Comparison of ENCODE assay signal across 29 cellular contexts in the genomic region with DNA sequence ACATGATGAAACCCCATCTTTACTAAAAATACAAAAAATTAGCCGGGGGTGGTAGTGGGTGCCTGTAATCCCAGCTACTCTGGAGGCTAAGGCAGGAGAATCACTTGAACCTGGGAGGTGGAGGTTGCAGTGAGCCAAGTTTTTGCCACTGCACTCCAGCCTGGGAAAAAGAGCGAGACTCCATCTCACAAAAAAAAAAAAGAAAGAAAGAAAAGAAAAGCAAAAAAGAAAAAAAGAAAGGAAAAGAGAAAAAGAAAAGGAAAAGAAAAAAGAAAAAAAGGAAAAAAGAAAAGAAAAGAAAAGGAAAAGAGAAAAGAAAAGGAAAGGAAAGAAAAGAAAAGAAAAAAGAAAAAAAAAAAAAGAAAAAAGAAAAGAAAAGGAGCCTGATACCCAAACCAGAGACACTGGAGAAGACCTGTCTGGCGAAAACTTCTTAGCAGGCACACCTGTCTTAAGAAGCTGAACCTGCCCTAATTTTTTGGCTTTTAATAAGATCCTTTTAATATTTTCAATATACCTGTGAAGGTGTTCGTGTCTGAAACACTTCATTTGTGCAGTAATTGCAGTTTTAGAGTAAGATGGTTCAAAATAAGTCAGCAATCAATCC.
"Had no signal": no experiment of that assay in that cellular context is flagged by ENCODE, and none has a peak within 500 bp of the region (broad histone marks: within the 10 kb centered on the region; RNA-seq: fewer than 3 reads in every experiment).

No MANE protein-coding gene starts in this region.

- H3K4me1 ChIP-seq: adrenal gland, body of pancreas, colonic mucosa, esophagus squamous epithelium, gastroesophageal sphincter, heart right ventricle had no signal

- H3K4me1 Mint-ChIP-seq: activated CD4-positive, alpha-beta T cell treated with anti-CD3 and anti-CD28 coated beads for 36 hours; activated CD4-positive, alpha-beta T cell treated with anti-CD3 and anti-CD28 coated beads, Interleukin-2, amount 10 ng/mL, durations not matched to agents 24 days and 14 days; activated naive CD4-positive, alpha-beta T cell treated with anti-CD3 and anti-CD28 coated beads, Interleukin-2, amount 50 U/mL, for 24 hours; activated naive CD8-positive, alpha-beta T cell treated with anti-CD3 and anti-CD28 coated beads for 36 hours; activated naive CD8-positive, alpha-beta T cell treated with anti-CD3 and anti-CD28 coated beads, Interleukin-2, amount 50 U/mL, for 24 hours; activated T-helper 17 cell treated with anti-CD3 and anti-CD28 coated beads, Interleukin-2, amount 50 U/mL, for 72 hours; T-helper 17 cell had no signal

- H3K27me3 Mint-ChIP-seq: activated CD4-positive, alpha-beta memory T cell treated with anti-CD3 and anti-CD28 coated beads for 36 hours; activated CD4-positive, alpha-beta T cell treated with anti-CD3 and anti-CD28 coated beads, Interleukin-2, amount 10 ng/mL, durations not matched to agents 24 days and 14 days; activated naive CD8-positive, alpha-beta T cell treated with anti-CD3 and anti-CD28 coated beads, Interleukin-2, amount 50 U/mL, for 24 hours; T-helper 17 cell had no signal

- H3K9me3 Mint-ChIP-seq: activated naive CD4-positive, alpha-beta T cell treated with anti-CD3 and anti-CD28 coated beads for 36 hours; activated naive CD8-positive, alpha-beta T cell treated with anti-CD3 and anti-CD28 coated beads for 36 hours had no signal

- H3K36me3 Mint-ChIP-seq: activated CD4-positive, alpha-beta memory T cell treated with anti-CD3 and anti-CD28 coated beads for 36 hours; activated naive CD4-positive, alpha-beta T cell treated with anti-CD3 and anti-CD28 coated beads, Interleukin-2, amount 50 U/mL, for 24 hours; activated naive CD8-positive, alpha-beta T cell treated with anti-CD3 and anti-CD28 coated beads for 36 hours had no signal

- H3K4me3 ChIP-seq: adrenal gland, body of pancreas, colonic mucosa, esophagus squamous epithelium, gastroesophageal sphincter, heart right ventricle had no signal

- H3K27ac Mint-ChIP-seq: activated CD4-positive, alpha-beta memory T cell treated with anti-CD3 and anti-CD28 coated beads for 36 hours; activated CD4-positive, alpha-beta T cell treated with anti-CD3 and anti-CD28 coated beads for 36 hours; activated CD4-positive, alpha-beta T cell treated with anti-CD3 and anti-CD28 coated beads, Interleukin-2, amount 10 ng/mL, durations not matched to agents 24 days and 14 days; activated naive CD4-positive, alpha-beta T cell treated with anti-CD3 and anti-CD28 coated beads for 36 hours; activated naive CD4-positive, alpha-beta T cell treated with anti-CD3 and anti-CD28 coated beads, Interleukin-2, amount 50 U/mL, for 24 hours; activated naive CD8-positive, alpha-beta T cell treated with anti-CD3 and anti-CD28 coated beads for 36 hours; activated naive CD8-positive, alpha-beta T cell treated with anti-CD3 and anti-CD28 coated beads, Interleukin-2, amount 50 U/mL, for 24 hours; activated T-helper 17 cell treated with anti-CD3 and anti-CD28 coated beads, Interleukin-2, amount 50 U/mL, for 72 hours; T-helper 17 cell; T-helper 2 cell treated with Interferon-gamma antibody and Interleukin-4, amounts not matched to agents 5 μg/mL and 100 μg/mL, for 36 hours had no signal

- DNase-seq: activated CD4-positive, alpha-beta memory T cell treated with anti-CD3 and anti-CD28 coated beads for 36 hours; activated CD4-positive, alpha-beta T cell treated with anti-CD3 and anti-CD28 coated beads for 36 hours; activated CD4-positive, CD25-positive, alpha-beta regulatory T cell; activated CD4-positive, CD25-positive, alpha-beta regulatory T cell treated with anti-CD3 and anti-CD28 coated beads, Interleukin-2, amount 50 U/mL, for 72 hours; activated CD8-positive, alpha-beta memory T cell treated with anti-CD3 and anti-CD28 coated beads for 24 hours; activated effector memory CD4-positive, alpha-beta T cell treated with anti-CD3 and anti-CD28 coated beads, Interleukin-2, amount 50 U/mL, for 16 hours; activated naive CD4-positive, alpha-beta T cell treated with anti-CD3 and anti-CD28 coated beads for 36 hours; activated naive CD8-positive, alpha-beta T cell treated with anti-CD3 and anti-CD28 coated beads for 36 hours; activated naive CD8-positive, alpha-beta T cell treated with anti-CD3 and anti-CD28 coated beads, Interleukin-2, amount 50 U/mL, for 24 hours; activated T-cell treated with anti-CD3 and anti-CD28 coated beads, Interleukin-2, amount 50 U/mL, for 4 hours; adrenal gland; amygdala; body of pancreas; caudate nucleus; colonic mucosa; effector CD8-positive, alpha-beta T cell; esophagus squamous epithelium; foreskin melanocyte; heart right ventricle; T-helper 1 cell; T-helper 17 cell; T1000; WERI-Rb-1 had no signal

- H3K27ac ChIP-seq: adrenal gland, body of pancreas, colonic mucosa, epithelial cell of prostate, esophagus squamous epithelium, gastroesophageal sphincter, heart right ventricle, WERI-Rb-1 had no signal

- ATAC-seq: activated CD4-positive, alpha-beta T cell treated with anti-CD3 and anti-CD28 coated beads for 36 hours; activated naive CD8-positive, alpha-beta T cell treated with anti-CD3 and anti-CD28 coated beads, Interleukin-2, amount 50 U/mL, for 24 hours; activated T-cell treated with anti-CD3 and anti-CD28 coated beads, Interleukin-2, amount 50 U/mL, for 4 hours; activated T-helper 17 cell treated with anti-CD3 and anti-CD28 coated beads, Interleukin-2, amount 50 U/mL, for 72 hours; body of pancreas; gastroesophageal sphincter; heart right ventricle; T-helper 17 cell had no signal

- H3K9me3 ChIP-seq: adrenal gland, colonic mucosa had no signal

- H3K4me3 Mint-ChIP-seq: activated CD4-positive, alpha-beta memory T cell treated with anti-CD3 and anti-CD28 coated beads for 36 hours; activated CD4-positive, alpha-beta T cell treated with anti-CD3 and anti-CD28 coated beads for 36 hours; activated CD4-positive, alpha-beta T cell treated with anti-CD3 and anti-CD28 coated beads, Interleukin-2, amount 10 ng/mL, durations not matched to agents 24 days and 14 days; activated naive CD4-positive, alpha-beta T cell treated with anti-CD3 and anti-CD28 coated beads for 36 hours; activated naive CD4-positive, alpha-beta T cell treated with anti-CD3 and anti-CD28 coated beads, Interleukin-2, amount 50 U/mL, for 24 hours; activated naive CD8-positive, alpha-beta T cell treated with anti-CD3 and anti-CD28 coated beads for 36 hours; activated naive CD8-positive, alpha-beta T cell treated with anti-CD3 and anti-CD28 coated beads, Interleukin-2, amount 50 U/mL, for 24 hours; activated T-cell treated with anti-CD3 and anti-CD28 coated beads, Interleukin-2, amount 50 U/mL, for 4 hours; activated T-helper 17 cell treated with anti-CD3 and anti-CD28 coated beads, Interleukin-2, amount 50 U/mL, for 72 hours; T-helper 17 cell; T-helper 2 cell treated with Interferon-gamma antibody and Interleukin-4, amounts not matched to agents 5 μg/mL and 100 μg/mL, for 36 hours had no signal

- H3K27me3 ChIP-seq: adrenal gland, body of pancreas, colonic mucosa had no signal

- H3K36me3 ChIP-seq: adrenal gland, colonic mucosa, esophagus squamous epithelium, gastroesophageal sphincter, heart right ventricle, WERI-Rb-1 had no signal
